Comparison of ENCODE assay signal across 17 cellular contexts in genomic region chr10:37489658-37490003, GRCh38.
DNase-seq lines count a peak whose midpoint lies in the region; ATAC-seq and TF ChIP-seq lines count a peak whose summit lies in the region.
"Had no signal": no experiment of that assay in that cellular context is flagged by ENCODE, and none has a peak within 500 bp of the region (broad histone marks: within the 10 kb centered on the region; RNA-seq: fewer than 3 reads in every experiment).

No MANE protein-coding gene starts in this region.

- BruUV-seq in MCF 10A (replicated peaks; lab: Mats Ljungman, UMichigan) = no TSS peak

- TF ChIP-seq CTCF in MCF 10A (IDR thresholded peaks at IDR 0.05; ENCODE audit: unreplicated experiment) (no peak), breast epithelium (IDR thresholded peaks at IDR 0.05) (no peak), RWPE1 (conservative IDR thresholded peaks at IDR 0.05; ENCODE audit: low read depth) (no peak)

- peaks cover 0 to 5% of the 10 kb centered on the region in 2 donors for H3K9me3 ChIP-seq in breast epithelium
- H3K9me3 ChIP-seq: BLaER1 treated with 17β-estradiol and CSF1 and Interleukin-3, amounts not matched to agents 10 nM and 100 nM had no signal

- ATAC-seq in GM18517 (IDR thresholded peaks at IDR 0.05; ENCODE audit: unreplicated experiment) (no peak), HG03521 (IDR thresholded peaks at IDR 0.05; ENCODE audit: unreplicated experiment) (no peak)

- H3K4me3 ChIP-seq in breast epithelium = no peak overlapping the region
- H3K4me3 ChIP-seq: BLaER1 treated with 17β-estradiol and CSF1 and Interleukin-3, amounts not matched to agents 10 nM and 100 nM had no signal

- CTCF ChIA-PET in MCF 10A (lab: Yijun Ruan, JAX) (interaction anchor here (1.3 to 2.9 kb wide), 3 partner anchors 17 to 590 kb away, joined by 4 to 21 read pairs (median 14); no protein-coding TSS in a partner anchor), RWPE1 (lab: Yijun Ruan, JAX) (no interaction called here)

- intact Hi-C loops in MCF 10A (cut with micrococcal nuclease) = loop anchor here (1.0 kb wide), 1 partner anchor 589 kb away; no protein-coding TSS in a partner anchor
- intact Hi-C loops in breast epithelium (cut with DNase I; ENCODE audit: low total_unique reads) = no loop called here

- TF ChIP-seq POLR2A in breast epithelium (IDR thresholded peaks at IDR 0.05) = no peak

- POLR2A ChIA-PET in MCF 10A (lab: Yijun Ruan, JAX) = interaction anchor here (1.4 kb wide), 1 partner anchor 52 kb away, joined by 3 read pairs; no protein-coding TSS in a partner anchor
- POLR2A ChIA-PET in RWPE1 (lab: Yijun Ruan, JAX; ENCODE audit: low non-redundant PET) = no interaction called here

- no peaks in the 10 kb centered on the region for H3K36me3 Mint-ChIP-seq in MCF 10A (ENCODE audit: insufficient read depth, unreplicated experiment)
- H3K36me3 Mint-ChIP-seq: CD8-positive, alpha-beta memory T cell had no signal

- H3K27ac ChIP-seq in breast epithelium (no peak overlapping the region), RWPE1 (peak overlapping the region; percentile 82), epithelial cell of prostate (peak overlapping the region; percentile 58)
- H3K27ac ChIP-seq: BLaER1 treated with 17β-estradiol and CSF1 and Interleukin-3, amounts not matched to agents 10 nM and 100 nM; KMS-11 had no signal

- H3K27me3 ChIP-seq in breast epithelium = no peaks in the 10 kb centered on the region
- H3K27me3 ChIP-seq: BLaER1 treated with 17β-estradiol and CSF1 and Interleukin-3, amounts not matched to agents 10 nM and 100 nM had no signal

- no peaks in the 10 kb centered on the region for H3K27me3 Mint-ChIP-seq in MCF 10A (ENCODE audit: insufficient read depth, unreplicated experiment)
- H3K27me3 Mint-ChIP-seq: CD8-positive, alpha-beta memory T cell had no signal

- peaks cover 12% of the 10 kb centered on the region for H3K4me1 Mint-ChIP-seq in MCF 10A (ENCODE audit: insufficient read depth, unreplicated experiment)
- H3K4me1 Mint-ChIP-seq: CD8-positive, alpha-beta memory T cell had no signal

- H3K36me3 ChIP-seq in breast epithelium = no peaks in the 10 kb centered on the region
- H3K36me3 ChIP-seq: BLaER1 treated with 17β-estradiol and CSF1 and Interleukin-3, amounts not matched to agents 10 nM and 100 nM had no signal

- H3K4me1 ChIP-seq in breast epithelium = no peaks in the 10 kb centered on the region
- H3K4me1 ChIP-seq: BLaER1 treated with 17β-estradiol and CSF1 and Interleukin-3, amounts not matched to agents 10 nM and 100 nM had no signal

- no peak for DNase-seq in MCF 10A (ENCODE audit: unreplicated experiment)
- DNase-seq in breast epithelium (ENCODE audit: low spot score in 2 of 2) = no peak
- DNase-seq in RWPE1 (ENCODE audit: low spot score) = no peak
- DNase-seq in epithelial cell of prostate (ENCODE audit: low read depth, low spot score) = no peak
- DNase-seq in D341Med (ENCODE audit: low spot score) = no peak
- DNase-seq in dedifferentiated amniotic fluid mesenchymal stem cell (ENCODE audit: extremely low spot score) = no peak
- DNase-seq: CD8-positive, alpha-beta memory T cell; NCI-H1048; NCI-H1436 treated with DMSO at 0.1 percent for 48 hours; NCI-H2029 treated with DMSO at 0.1 percent for 48 hours; NCI-H2171 treated with DMSO at 0.1 percent for 48 hours; NCI-H510A; NCI-H774 had no signal

- peak overlapping the region; percentile 65 for H3K4me3 Mint-ChIP-seq in MCF 10A (ENCODE audit: unreplicated experiment)
- H3K4me3 Mint-ChIP-seq: CD8-positive, alpha-beta memory T cell had no signal

- peak overlapping the region; percentile 32 for H3K27ac Mint-ChIP-seq in MCF 10A (ENCODE audit: low read depth, unreplicated experiment)
- H3K27ac Mint-ChIP-seq: CD8-positive, alpha-beta memory T cell had no signal

- H3K9me3 Mint-ChIP-seq in MCF 10A (ENCODE audit: unreplicated experiment) = no peaks in the 10 kb centered on the region

Comparison
In these comparisons a context has a peak if more than half of its experiments do, and no peak if none do; other contexts are left out.
1. H3K27ac ChIP-seq: peak in RWPE1 (single experiment) and epithelial cell of prostate (single experiment); none in breast epithelium (0 of 2).